Comparison of ENCODE assay signal across 8 cellular contexts in the genomic region with DNA sequence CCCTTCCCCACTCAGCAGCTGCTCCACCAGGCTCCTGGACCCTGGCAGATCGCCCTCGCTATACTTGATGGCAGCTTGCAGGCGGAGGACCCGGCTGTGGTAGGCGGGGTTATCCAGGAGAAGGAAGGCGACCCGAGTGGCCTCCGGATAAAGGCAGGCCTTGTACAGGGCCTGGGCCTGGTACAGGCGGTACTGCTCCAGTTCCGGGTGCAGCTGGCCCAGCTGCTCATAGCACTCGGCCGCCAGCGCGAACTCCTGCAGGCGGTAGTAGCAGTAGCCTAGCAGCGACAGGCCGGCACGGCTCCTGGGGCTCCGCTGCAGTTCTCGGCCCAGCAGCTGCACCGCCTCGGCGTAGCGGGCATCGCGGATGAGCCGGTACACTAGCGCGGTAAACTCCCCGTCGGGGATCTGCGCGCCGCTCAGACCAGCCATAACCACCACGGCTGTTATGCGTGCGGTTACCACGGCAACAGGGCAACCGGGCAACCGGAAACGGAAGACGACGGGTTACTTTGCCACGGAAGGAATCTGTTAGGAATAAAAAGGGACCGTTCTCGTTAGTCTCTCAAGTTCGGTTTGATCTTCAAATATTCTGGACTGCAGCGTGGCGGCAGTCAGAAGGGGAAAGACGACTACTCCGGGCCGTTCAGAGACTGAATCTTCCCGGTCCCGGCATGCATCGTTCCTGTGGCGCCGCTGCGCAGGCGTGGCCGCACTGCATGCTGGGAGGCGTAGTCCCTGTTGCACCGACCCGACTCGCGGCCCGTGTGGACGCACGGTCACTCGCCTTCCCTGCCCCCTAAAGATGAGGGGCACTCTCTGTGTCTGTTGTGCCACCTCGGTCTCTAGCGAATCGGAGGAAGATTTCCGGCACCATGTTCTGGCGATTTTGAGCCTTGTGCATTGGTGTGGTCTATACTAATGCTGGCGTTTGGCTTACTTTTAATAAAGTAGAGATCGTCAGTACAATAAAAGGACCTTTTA.
A peak's percentile ranks its signal among the peaks of the same experiment; 100 is the strongest.
DNase-seq lines count a peak whose midpoint lies in the region; ATAC-seq, FAIRE-seq and TF ChIP-seq lines count a peak whose summit lies in the region.

No MANE protein-coding gene starts in this region.

- H3K36me3 Mint-ChIP-seq in activated CD4-positive, alpha-beta T cell treated with anti-CD3 and anti-CD28 coated beads, Interleukin-2, amount 10 ng/mL, durations not matched to agents 7 days and 5 days (ENCODE audit: low read depth) = no peaks in the 10 kb centered on the region

- no peaks in the 10 kb centered on the region for H3K9me3 ChIP-seq in BE2C

- peak overlapping the region; percentile 84 for H3K4me3 ChIP-seq in BE2C (ENCODE audit: low read depth, low read length)

- no peaks in the 10 kb centered on the region for H3K27me3 Mint-ChIP-seq in activated CD4-positive, alpha-beta T cell treated with anti-CD3 and anti-CD28 coated beads, Interleukin-2, amount 10 ng/mL, durations not matched to agents 7 days and 5 days

- POLR2A ChIA-PET in activated CD4-positive, alpha-beta T cell treated with anti-CD3 and anti-CD28 coated beads, Interleukin-2, amount 10 ng/mL, durations not matched to agents 7 days and 5 days (lab: Charles Lee) = no interaction called here

- no peaks in the 10 kb centered on the region for H3K9me3 Mint-ChIP-seq in activated CD4-positive, alpha-beta T cell treated with anti-CD3 and anti-CD28 coated beads, Interleukin-2, amount 10 ng/mL, durations not matched to agents 7 days and 5 days

- peaks cover 5% of the 10 kb centered on the region; the same call in 1 of the 2 replicates for H3K4me1 ChIP-seq in BE2C

- TF ChIP-seq CTCF in BE2C (IDR thresholded peaks at IDR 0.05; ENCODE audit: low read depth, low read length) = no peak

- no peaks in the 10 kb centered on the region for H3K27me3 ChIP-seq in BE2C

- peak; percentile 97 for ATAC-seq in HG03442 (IDR thresholded peaks at IDR 0.05; ENCODE audit: unreplicated experiment)

- peak; percentile 85 for FAIRE-seq in GM19239 (lab: Jason Lieb, UNC)

- no peaks in the 10 kb centered on the region for H3K36me3 ChIP-seq in BE2C

- peak overlapping the region; percentile 89 for H3K4me3 Mint-ChIP-seq in activated CD4-positive, alpha-beta T cell treated with anti-CD3 and anti-CD28 coated beads, Interleukin-2, amount 10 ng/mL, durations not matched to agents 7 days and 5 days

- DNase-seq in BE2C (peak; percentile 84), GM19239 (ENCODE audit: insufficient read length, low spot score) (peak; percentile 60), NCI-H526 (lab: John Stamatoyannopoulos, UW) (peak; percentile 81 to 94), cortex of kidney (lab: John Stamatoyannopoulos, UW) (peak; percentile 29), left kidney (ENCODE audit: low read depth, low spot score) (peak; percentile 97)
- DNase-seq in activated CD4-positive, alpha-beta T cell treated with anti-CD3 and anti-CD28 coated beads, Interleukin-2, amount 10 ng/mL, durations not matched to agents 7 days and 5 days = peak; percentile 95
- DNase-seq in stimulated activated CD4-positive, alpha-beta T cell treated with anti-CD3 and anti-CD28 coated beads, Interleukin-1b, Interleukin-23, amount 100 ng/mL, for 48 hours = peak; percentile 90

- peaks cover 10% of the 10 kb centered on the region for H3K4me1 Mint-ChIP-seq in activated CD4-positive, alpha-beta T cell treated with anti-CD3 and anti-CD28 coated beads, Interleukin-2, amount 10 ng/mL, durations not matched to agents 7 days and 5 days

- peak overlapping the region; percentile 97 for H3K27ac Mint-ChIP-seq in activated CD4-positive, alpha-beta T cell treated with anti-CD3 and anti-CD28 coated beads, Interleukin-2, amount 10 ng/mL, durations not matched to agents 7 days and 5 days

- CTCF ChIA-PET in activated CD4-positive, alpha-beta T cell treated with anti-CD3 and anti-CD28 coated beads, Interleukin-2, amount 10 ng/mL, durations not matched to agents 7 days and 5 days (lab: Charles Lee) = interaction anchor here (0.7 kb wide), 1 partner anchor 72 kb away, joined by 5 read pairs; no protein-coding TSS in a partner anchor

Comparison
In these comparisons a context has a peak if more than half of its experiments do, and no peak if none do; other contexts are left out.
1. Peak in every context shown above with its lines: DNase-seq, ATAC-seq and H3K4me3 ChIP-seq.
2. DNase-seq: peak in every context shown above with its lines; median percentile 97 in left kidney; 95 in activated CD4-positive, alpha-beta T cell treated with anti-CD3 and anti-CD28 coated beads, Interleukin-2, amount 10 ng/mL, durations not matched to agents 7 days and 5 days; 90 in stimulated activated CD4-positive, alpha-beta T cell treated with anti-CD3 and anti-CD28 coated beads, Interleukin-1b, Interleukin-23, amount 100 ng/mL, for 48 hours; 88 in NCI-H526; 84 in BE2C; 60 in GM19239; 29 in cortex of kidney.